Comparison of ENCODE assay signal across 21 cellular contexts in the genomic region with DNA sequence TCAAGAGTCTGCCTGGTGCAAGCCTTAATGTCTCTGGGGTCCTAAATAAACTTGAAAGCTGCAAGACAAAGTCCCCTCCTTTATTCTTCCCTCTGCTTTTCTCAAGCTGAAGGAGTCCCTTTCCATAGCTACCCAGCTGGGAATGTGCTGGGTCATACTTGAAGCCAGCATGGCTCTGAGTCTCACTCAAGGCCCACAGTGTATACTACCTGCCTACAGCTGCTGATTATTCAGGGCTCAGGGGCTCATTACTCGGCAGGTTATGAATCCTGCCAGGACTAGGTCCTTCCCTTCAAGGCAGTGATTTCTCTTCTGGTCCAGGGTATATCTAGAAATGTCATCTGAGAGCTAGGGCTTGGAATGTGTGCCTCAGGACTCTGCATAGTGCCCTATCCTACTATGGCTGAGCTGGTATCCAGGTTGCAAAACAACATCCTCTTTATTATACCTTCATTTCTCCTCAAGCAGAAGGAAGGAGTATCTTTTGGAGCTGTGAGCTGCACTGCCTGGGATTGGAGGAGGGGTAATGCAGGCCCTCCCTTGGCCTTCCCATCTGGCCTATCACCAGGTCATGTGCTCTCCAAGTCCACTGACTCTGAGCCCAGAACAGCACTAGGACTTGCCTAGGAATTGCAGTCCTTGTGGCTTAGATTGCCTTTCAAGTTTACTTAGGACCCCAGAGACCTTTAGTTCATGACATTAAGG. TPM values are rescaled to one million over a fixed set of nuclear protein-coding genes. Genes with fewer than 3 reads are reported as not detected.
DNase-seq lines count a peak whose midpoint lies in the region; ATAC-seq, FAIRE-seq and TF ChIP-seq lines count a peak whose summit lies in the region.
"Had no signal": no experiment of that assay in that cellular context is flagged by ENCODE, and none has a peak within 500 bp of the region (broad histone marks: within the 10 kb centered on the region; RNA-seq: fewer than 3 reads in every experiment).

No MANE protein-coding gene starts in this region.

- FAIRE-seq in H1 (lab: Jason Lieb, UNC), result no peak
- FAIRE-seq: A549 had no signal

- dilution Hi-C loops in mammary epithelial cell (cut with HindIII; ENCODE audit: low sequenced_read_pairs), result loop anchor here (25.0 kb wide), 1 partner anchor 238 kb away; no protein-coding TSS in a partner anchor

- H3K14ac ChIP-seq in H1 (ENCODE audit: insufficient read length) (no peak overlapping the region), neuronal stem cell (ENCODE audit: low read length) (no peak overlapping the region)

- H2AK5ac ChIP-seq in H1 (ENCODE audit: low read depth, low read length) (no peak overlapping the region), neuronal stem cell (ENCODE audit: low read depth, low read length) (no peak overlapping the region)

- no peaks in the 10 kb centered on the region for H3K79me2 ChIP-seq in mammary epithelial cell (ENCODE audit: insufficient read depth, low read length)
- no peaks in the 10 kb centered on the region for H3K79me2 ChIP-seq in H1 (ENCODE audit: control insufficient read depth in 1 of 2, insufficient read depth in 2 of 2, low read length in 2 of 2)

- H3K4me1 Mint-ChIP-seq in CD8-positive, alpha-beta memory T cell, result no peaks in the 10 kb centered on the region
- H3K4me1 Mint-ChIP-seq: CD4-positive, CD25-positive, alpha-beta regulatory T cell had no signal

- H3K23ac ChIP-seq in H1 (ENCODE audit: insufficient read length), result no peak overlapping the region
- no peak overlapping the region for H3K23ac ChIP-seq in neuronal stem cell (ENCODE audit: low read depth, low read length, poor library complexity)

- H3K36me3 Mint-ChIP-seq in CD8-positive, alpha-beta memory T cell, result peaks cover 0 to 2% (median 0%) of the 10 kb centered on the region in 3 donors
- H3K36me3 Mint-ChIP-seq: CD4-positive, CD25-positive, alpha-beta regulatory T cell had no signal

- intact Hi-C loops in mammary epithelial cell (cut with micrococcal nuclease), result no loop called here
- intact Hi-C loops in breast epithelium (cut with DNase I; ENCODE audit: low total_unique reads), result no loop called here

- POLR2A ChIA-PET in H1 (lab: Charles Lee; ENCODE audit: partially characterized antibody), result no interaction called here
- POLR2A ChIA-PET in CD8-positive, alpha-beta memory T cell (lab: Charles Lee), result no interaction called here

- in situ Hi-C loops in mammary epithelial cell (cut with MboI; ENCODE audit: low sequenced_read_pairs in 2 of 2), result loop anchor here in 1 of 2 donors (5.0 kb wide), 1 partner anchor 48 kb away; no protein-coding TSS in a partner anchor

- no peak overlapping the region for H3K4me2 ChIP-seq in mammary epithelial cell (ENCODE audit: insufficient read depth, low read depth, low read length)
- H3K4me2 ChIP-seq in H1 (ENCODE audit: insufficient read depth in 1 of 2, low read depth in 2 of 2, low read length in 2 of 2), result no peak overlapping the region
- no peak overlapping the region for H3K4me2 ChIP-seq in neuronal stem cell (ENCODE audit: insufficient read depth, low read length, poor library complexity, severe bottlenecking)
- H3K4me2 ChIP-seq: A549 had no signal

- ATAC-seq in HG03469 (IDR thresholded peaks at IDR 0.05; ENCODE audit: unreplicated experiment), result no peak
- ATAC-seq: PC-3 had no signal

- CTCF ChIA-PET in mammary epithelial cell (lab: Charles Lee; ENCODE audit: low non-redundant PET), result no interaction called here
- CTCF ChIA-PET in H1 (lab: Charles Lee; ENCODE audit: partially characterized antibody), result interaction anchor here (1.0 to 3.7 kb wide), 5 partner anchors 11 to 55 kb away, joined by 3 to 46 read pairs (median 4); no protein-coding TSS in a partner anchor
- CTCF ChIA-PET in CD8-positive, alpha-beta memory T cell (lab: Charles Lee), result interaction anchor here (1.5 to 3.1 kb wide), 2 partner anchors 49 to 54 kb away, joined by 6 to 12 read pairs; no protein-coding TSS in a partner anchor

- TF ChIP-seq EP300 in H1 (IDR thresholded peaks at IDR 0.05; ENCODE audit: borderline replicate concordance in 1 of 2, low read depth in 2 of 2, low read length in 2 of 2), result no peak

- H3K18ac ChIP-seq in H1 (ENCODE audit: extremely low read depth, low read length) (no peak overlapping the region), neuronal stem cell (ENCODE audit: low read length) (no peak overlapping the region)

- no peak overlapping the region for H3K4ac ChIP-seq in H1 (replicated peaks; ENCODE audit: insufficient read length, low read depth, low read length)
- no peak overlapping the region for H3K4ac ChIP-seq in neuronal stem cell (ENCODE audit: low read length)

- DNase-seq in mammary epithelial cell (no peak), breast epithelium (ENCODE audit: low spot score in 2 of 2) (no peak), H1 (ENCODE audit: low read depth in 1 of 2, low spot score in 2 of 2) (peak in 1 of 2 experiments; percentile 16), neuronal stem cell (ENCODE audit: low spot score) (no peak), cerebellum (ENCODE audit: low spot score) (no peak)
- no peak for DNase-seq in CD8-positive, alpha-beta memory T cell
- DNase-seq in activated T-cell treated with anti-CD3 and anti-CD28 coated beads, Interleukin-2, amount 50 U/mL, for 1 hour, result no peak
- DNase-seq: CD4-positive, CD25-positive, alpha-beta regulatory T cell; DMS79; H9; NCI-H1417 treated with DMSO at 0.1 percent for 48 hours; NCI-H1930; NCI-H2171; NCI-H446; NK-92 treated with Interleukin-12 subunit alpha and Interleukin-12 subunit beta, amount 100 ng/mL, for 24 hours had no signal

- no peak overlapping the region; the same call in 1 of the 2 replicates for H4K8ac ChIP-seq in H1 (ENCODE audit: extremely low read depth, insufficient read depth, low read length)
- H4K8ac ChIP-seq in neuronal stem cell (ENCODE audit: low read depth, low read length), result no peak overlapping the region

- H2BK5ac ChIP-seq in H1 (ENCODE audit: low read depth, low read length) (no peak overlapping the region; the same call in 1 of the 2 replicates), neuronal stem cell (ENCODE audit: low read length) (peak overlapping the region; percentile 18)

- peaks cover 0 to 6% of the 10 kb centered on the region in 2 donors for H3K27me3 Mint-ChIP-seq in CD8-positive, alpha-beta memory T cell

- H2BK120ac ChIP-seq in H1 (replicated peaks; ENCODE audit: low read depth, low read length), result no peak overlapping the region
- no peak overlapping the region for H2BK120ac ChIP-seq in neuronal stem cell (ENCODE audit: low read depth, low read length)

- peak overlapping the region; percentile 60 for H2AFZ ChIP-seq in mammary epithelial cell (ENCODE audit: low read depth, low read length)
- H2AFZ ChIP-seq in H1 (ENCODE audit: low read length), result peak overlapping the region; percentile 81; the same call in 1 of the 2 replicates
- no peak overlapping the region for H2AFZ ChIP-seq in neuronal stem cell (ENCODE audit: low read length)

- H4K20me1 ChIP-seq in mammary epithelial cell (ENCODE audit: insufficient read depth, low read length) (no peaks in the 10 kb centered on the region), H1 (replicated peaks in 1 of 2; ENCODE audit: control insufficient read depth in 1 of 2, insufficient read depth in 2 of 2, low read length in 2 of 2) (no peaks in the 10 kb centered on the region)

- H3K27ac ChIP-seq in mammary epithelial cell (ENCODE audit: insufficient read depth, low read depth, low read length), result no peak overlapping the region
- H3K27ac ChIP-seq in breast epithelium, result no peak overlapping the region
- H3K27ac ChIP-seq in H1 (ENCODE audit: low read depth, low read length), result no peak overlapping the region
- no peak overlapping the region for H3K27ac ChIP-seq in neuronal stem cell (replicated peaks; ENCODE audit: low read length)
- no peak overlapping the region for H3K27ac ChIP-seq in CD8-positive, alpha-beta memory T cell (ENCODE audit: low read depth, low read length)
- H3K27ac ChIP-seq: A549, RWPE1 had no signal

- H4K5ac ChIP-seq in H1 (ENCODE audit: insufficient read length, low read depth, low read length), result no peak overlapping the region

- no peak for TF ChIP-seq RAD21 in H1 (IDR thresholded peaks at IDR 0.05 in 1 of 2, conservative IDR thresholded peaks at IDR 0.05 in 1 of 2; ENCODE audit: low read depth in 2 of 2, low read length in 2 of 2)

- BruUV-seq in mammary epithelial cell (replicated peaks; lab: Mats Ljungman, UMichigan), result no TSS peak

- H3K27me3 ChIP-seq in mammary epithelial cell (ENCODE audit: insufficient read depth, low read length) (no peaks in the 10 kb centered on the region), breast epithelium (no peaks in the 10 kb centered on the region), H1 (replicated peaks in 1 of 4; ENCODE audit: control insufficient read depth in 3 of 4, extremely low read depth in 1 of 4, insufficient read depth in 3 of 4, low read length in 3 of 4) (peaks cover 0 to under 1% (median 0%) of the 10 kb centered on the region in 4 experiments; a peak in 2 of 7 replicates), neuronal stem cell (ENCODE audit: control insufficient read depth in 3 of 3, insufficient read depth in 3 of 3, low read depth in 1 of 3, low read length in 3 of 3) (peaks cover 0 to 7% (median 0%) of the 10 kb centered on the region in 3 experiments)
- no peaks in the 10 kb centered on the region for H3K27me3 ChIP-seq in CD8-positive, alpha-beta memory T cell (ENCODE audit: insufficient read depth, low read length, poor library complexity, severe bottlenecking)

- H3K79me1 ChIP-seq in H1 (ENCODE audit: low read depth, low read length), result no peaks in the 10 kb centered on the region; the same call in 1 of the 2 replicates
- H3K79me1 ChIP-seq in neuronal stem cell (ENCODE audit: low read depth, low read length), result no peaks in the 10 kb centered on the region

- H3K9me3 ChIP-seq in mammary epithelial cell (replicated peaks; ENCODE audit: insufficient read depth, low read length) (peaks cover 3% of the 10 kb centered on the region), breast epithelium (no peaks in the 10 kb centered on the region), H1 (ENCODE audit: insufficient read depth in 2 of 2, low read depth in 1 of 2, low read length in 1 of 2) (no peaks in the 10 kb centered on the region), neuronal stem cell (replicated peaks in 1 of 2; ENCODE audit: control insufficient read depth in 2 of 2, insufficient read depth in 1 of 2, low read depth in 1 of 2, low read length in 2 of 2) (no peaks in the 10 kb centered on the region)
- no peaks in the 10 kb centered on the region for H3K9me3 ChIP-seq in CD8-positive, alpha-beta memory T cell (ENCODE audit: low read length)

- H2BK20ac ChIP-seq in H1 (ENCODE audit: low read length), result no peak overlapping the region

- H3K4me3 ChIP-seq in mammary epithelial cell (replicated peaks in 1 of 3; ENCODE audit: insufficient read depth in 1 of 3, low read depth in 2 of 3, low read length in 3 of 3) (no peak overlapping the region), breast epithelium (no peak overlapping the region), H1 (ENCODE audit: extremely low read depth in 1 of 4, insufficient read depth in 2 of 4, low read depth in 3 of 4, low read length in 4 of 4) (no peak overlapping the region), neuronal stem cell (ENCODE audit: low read length in 2 of 2) (no peak overlapping the region)
- H3K4me3 ChIP-seq in CD8-positive, alpha-beta memory T cell (ENCODE audit: low read length), result no peak overlapping the region
- H3K4me3 ChIP-seq: A549 had no signal

- H3K9ac ChIP-seq in mammary epithelial cell (ENCODE audit: insufficient read depth, low read length) (no peak overlapping the region), H1 (replicated peaks in 1 of 4; ENCODE audit: extremely low read depth in 1 of 4, low read depth in 3 of 4, low read length in 3 of 4) (no peak overlapping the region), neuronal stem cell (ENCODE audit: low read depth, low read length, poor library complexity) (no peak overlapping the region)

- TF ChIP-seq POLR2A in breast epithelium (IDR thresholded peaks at IDR 0.05) (no peak), H1 (IDR thresholded peaks at IDR 0.05; ENCODE audit: control extremely low read depth in 1 of 2, low read depth in 2 of 2, low read length in 2 of 2) (no peak)

- H3K56ac ChIP-seq in H1 (replicated peaks; ENCODE audit: insufficient read length, low read depth, low read length), result no peak overlapping the region

- H3K23me2 ChIP-seq in H1 (ENCODE audit: low read depth, low read length), result no peaks in the 10 kb centered on the region

- TF ChIP-seq CTCF in mammary epithelial cell (conservative IDR thresholded peaks at IDR 0.05 in 1 of 2, IDR thresholded peaks at IDR 0.05 in 1 of 2; ENCODE audit: extremely low read depth in 1 of 2, insufficient read depth in 1 of 2, low read depth in 1 of 2, low read length in 2 of 2) (no peak), breast epithelium (IDR thresholded peaks at IDR 0.05) (no peak), H1 (IDR thresholded peaks at IDR 0.05; ENCODE audit: control extremely low read depth in 1 of 3, insufficient read depth in 1 of 3, low read depth in 1 of 3, low read length in 3 of 3) (no peak)

- H3K4me1 ChIP-seq in mammary epithelial cell (ENCODE audit: insufficient read depth, low read length), result peaks cover 26% of the 10 kb centered on the region
- H3K4me1 ChIP-seq in breast epithelium, result no peaks in the 10 kb centered on the region
- H3K4me1 ChIP-seq in H1 (replicated peaks in 1 of 4; ENCODE audit: control insufficient read depth in 3 of 4, insufficient read depth in 4 of 4, low read length in 3 of 4), result no peaks in the 10 kb centered on the region
- H3K4me1 ChIP-seq in neuronal stem cell (ENCODE audit: control insufficient read depth in 2 of 2, insufficient read depth in 1 of 2, low read depth in 1 of 2, low read length in 2 of 2), result no peaks in the 10 kb centered on the region
- no peaks in the 10 kb centered on the region for H3K4me1 ChIP-seq in CD8-positive, alpha-beta memory T cell (ENCODE audit: insufficient read depth, low read length)
- H3K4me1 ChIP-seq: A549 had no signal

- no peak overlapping the region for H3K4me3 Mint-ChIP-seq in CD8-positive, alpha-beta memory T cell
- H3K4me3 Mint-ChIP-seq: CD4-positive, CD25-positive, alpha-beta regulatory T cell; H9 had no signal

- 100% methylated on average over 1 of the region's 1 CpG for WGBS in mammary epithelial cell (ENCODE audit: low coverage, missing lambda C conversion rate)
- 92% methylated on average over 1 of the region's 1 CpG; no CpG with 5 or more reads in 1 of the 2 experiments for WGBS in H1 (ENCODE audit: extremely low coverage in 1 of 2, insufficient coverage in 1 of 2, insufficient read length in 1 of 2, insufficient replicate concordance in 2 of 2, low coverage in 1 of 2, low lambda C conversion rate in 2 of 2, missing lambda C conversion rate in 1 of 2), 2 experiments
- no CpG with 5 or more reads among the region's 1 CpG for WGBS in neuronal stem cell (ENCODE audit: extremely low coverage in 2 of 2, insufficient read length in 2 of 2, insufficient replicate concordance in 1 of 2), 2 donors

- H2BK15ac ChIP-seq in H1 (ENCODE audit: low read length), result no peak overlapping the region
- no peak overlapping the region for H2BK15ac ChIP-seq in neuronal stem cell (ENCODE audit: low read length)

- no peaks in the 10 kb centered on the region for H3K9me3 Mint-ChIP-seq in CD8-positive, alpha-beta memory T cell

- H3K36me3 ChIP-seq in mammary epithelial cell (ENCODE audit: insufficient read depth, low read length), result no peaks in the 10 kb centered on the region
- H3K36me3 ChIP-seq in breast epithelium, result no peaks in the 10 kb centered on the region
- no peaks in the 10 kb centered on the region for H3K36me3 ChIP-seq in H1 (ENCODE audit: control insufficient read depth in 2 of 4, insufficient read depth in 4 of 4, low read length in 3 of 4)
- no peaks in the 10 kb centered on the region for H3K36me3 ChIP-seq in neuronal stem cell (replicated peaks in 1 of 2; ENCODE audit: control insufficient read depth in 2 of 2, insufficient read depth in 2 of 2, low read length in 2 of 2)
- H3K36me3 ChIP-seq in CD8-positive, alpha-beta memory T cell (ENCODE audit: insufficient read depth, low read length), result no peaks in the 10 kb centered on the region

- no peak overlapping the region for H3K27ac Mint-ChIP-seq in CD8-positive, alpha-beta memory T cell
- H3K27ac Mint-ChIP-seq: H9 had no signal

- 0 out of 2 replicates have a peak overlapping the region, but pooled peaks have one; percentile 39 for H2BK12ac ChIP-seq in H1 (ENCODE audit: low read depth, low read length)
- H2BK12ac ChIP-seq in neuronal stem cell (ENCODE audit: low read length), result no peak overlapping the region

- H4K91ac ChIP-seq in H1 (replicated peaks; ENCODE audit: insufficient read length, low read length), result no peak overlapping the region
- H4K91ac ChIP-seq in neuronal stem cell (ENCODE audit: low read depth, low read length, poor library complexity), result no peak overlapping the region

RNA-seq across cellular contexts. Expression of a gene that starts 22.3 kb away (rescaled TPM):
- total RNA-seq in mammary epithelial cell (10 to 100 TPM in 1 of 2 donors, 1 to 10 TPM in 1; 1.0 to 18.0 TPM), breast epithelium (1 to 10 TPM in 2 of 3 donors, under 1 TPM in 1; 0.66 to 3.8 (median 1.6) TPM), cerebellum (not detected)
- polyA plus RNA-seq in mammary epithelial cell (38.0 TPM), H1 (2011; rRNA removed) (not detected in 2 replicates)
- polyA minus RNA-seq in mammary epithelial cell, result 21.7 TPM
- not detected in 2 replicates for total RNA-seq in H1 (2021; fragmentation: NEBNext Ultra II Directional; extraction: Animal tissue kit (Norgen Biotek cat#: 25700))
- polyA plus RNA-seq in H1 (2011; cell fraction: cytosol; rRNA removed), result not detected
- polyA plus RNA-seq in H1 (2011; cell fraction: nucleus; rRNA removed), result not detected
- polyA plus RNA-seq in H1 (2012, experiment 1 of 2), result not detected in 4 replicates
- polyA plus RNA-seq in H1 (2012, experiment 2 of 2), result not detected
- not detected for polyA plus RNA-seq in H1 (2013, experiment 1 of 2)
- polyA plus RNA-seq in H1 (2013, experiment 2 of 2), result not detected
- not detected in 2 replicates for polyA minus RNA-seq in H1 (2011; rRNA and poly(A)+ RNA removed)
- not detected for polyA minus RNA-seq in H1 (2011; cell fraction: cytosol; rRNA and poly(A)+ RNA removed)
- not detected for polyA minus RNA-seq in H1 (2011; cell fraction: nucleus; rRNA and poly(A)+ RNA removed)
- polyA plus RNA-seq in neuronal stem cell (2013, experiment 1 of 2), result not detected
- not detected for polyA plus RNA-seq in neuronal stem cell (2013, experiment 2 of 2)
- total RNA-seq in CD8-positive, alpha-beta memory T cell, result 1 to 10 TPM; 1.2 to 2.3 TPM
- not detected for polyA plus RNA-seq in CD8-positive, alpha-beta memory T cell
- total RNA-seq: CD4-positive, CD25-positive, alpha-beta regulatory T cell; G401; H9; HT1080 had no signal

RNA-seq across cellular contexts. Expression of a gene that starts 24.1 kb away (rescaled TPM):
- 10 to 100 TPM; 23.8 to 28.6 TPM for total RNA-seq in mammary epithelial cell
- 12.8 TPM for polyA plus RNA-seq in mammary epithelial cell
- polyA minus RNA-seq in mammary epithelial cell, result 33.5 TPM
- total RNA-seq in breast epithelium, result 10 to 100 TPM in 2 of 3 donors, 1 to 10 TPM in 1; 4.3 to 61.2 (median 40.3) TPM
- 1.2 and 1.3 TPM in 2 replicates for total RNA-seq in H1 (2021; fragmentation: NEBNext Ultra II Directional; extraction: Animal tissue kit (Norgen Biotek cat#: 25700))
- 0.53 and 0.93 TPM in 2 replicates for polyA plus RNA-seq in H1 (2011; rRNA removed)
- 0.69 TPM for polyA plus RNA-seq in H1 (2011; cell fraction: cytosol; rRNA removed)
- polyA plus RNA-seq in H1 (2011; cell fraction: nucleus; rRNA removed), result 2.1 TPM
- polyA plus RNA-seq in H1 (2012, experiment 1 of 2), result 0.57 to 1.2 TPM (median 0.92 TPM) in 4 replicates
- polyA plus RNA-seq in H1 (2012, experiment 2 of 2), result 0.73 TPM
- polyA plus RNA-seq in H1 (2013, experiment 1 of 2), result 0.71 TPM
- 0.50 TPM for polyA plus RNA-seq in H1 (2013, experiment 2 of 2)
- 0.41 and 1.4 TPM in 2 replicates for polyA minus RNA-seq in H1 (2011; rRNA and poly(A)+ RNA removed)
- polyA minus RNA-seq in H1 (2011; cell fraction: cytosol; rRNA and poly(A)+ RNA removed), result not detected
- 0.70 TPM for polyA minus RNA-seq in H1 (2011; cell fraction: nucleus; rRNA and poly(A)+ RNA removed)
- polyA plus RNA-seq in neuronal stem cell (2013, experiment 1 of 2), result 0.52 TPM
- 0.78 TPM for polyA plus RNA-seq in neuronal stem cell (2013, experiment 2 of 2)
- total RNA-seq in cerebellum, result 4.0 TPM
- total RNA-seq in CD8-positive, alpha-beta memory T cell, result 100 to 1,000 TPM; 192 to 193 TPM
- 42.1 TPM for polyA plus RNA-seq in CD8-positive, alpha-beta memory T cell
- total RNA-seq: G401 had no signal
